ENCODE assay signal across 26 cellular contexts in genomic region chr11:24723231-24723630, GRCh38.
"Had no signal": no experiment of that assay in that cellular context is flagged by ENCODE, and none has a peak within 500 bp of the region (broad histone marks: within the 10 kb centered on the region; RNA-seq: fewer than 3 reads in every experiment).

No MANE protein-coding gene starts in this region.

- H3K4me1 ChIP-seq: stomach, suprapubic skin, testis, thyroid gland, tibial artery, tibial nerve, transverse colon, upper lobe of left lung, upper lobe of right lung, uterus, vagina had no signal

- DNase-seq: stimulated activated CD4-positive, alpha-beta T cell treated with anti-CD3 and anti-CD28 coated beads, Interleukin-2, amount 100 ng/mL, for 48 hours; stimulated activated CD4-positive, alpha-beta T cell treated with anti-CD3 and anti-CD28 coated beads, Interleukin-4, amount 100 ng/mL, for 1 hour; stimulated activated CD4-positive, alpha-beta T cell treated with anti-CD3 and anti-CD28 coated beads, Interleukin-4, amount 100 ng/mL, for 24 hours; stimulated activated CD4-positive, alpha-beta T cell treated with anti-CD3 and anti-CD28 coated beads, Interleukin-4, amount 100 ng/mL, for 4 hours; stimulated activated CD8-positive, alpha-beta memory T cell treated with anti-CD3 and anti-CD28 coated beads, Interleukin-4, amount 100 ng/mL, for 48 hours; stimulated activated naive B cell treated with anti-CD40 and anti-IgM and Interleukin-4, amounts not matched to agents 10 μg/mL and 1 μg/mL and 100 μg/mL, for 72 hours; stimulated activated naive CD4-positive, alpha-beta T cell; stimulated activated naive CD4-positive, alpha-beta T cell treated with Interleukin-2 at 50 U/mL for 16 hours; stimulated activated naive CD8-positive, alpha-beta T cell treated with anti-CD3 and anti-CD28 coated beads, Interleukin-15, amount 100 ng/mL, for 72 hours; stimulated activated naive CD8-positive, alpha-beta T cell treated with anti-CD3 and anti-CD28 coated beads, Interleukin-15, Interleukin-2, amounts not matched to agents 100 U/mL and 50 U/mL, for 24 hours; stomach; substantia nigra; testis; thyroid gland; tibial artery; transverse colon; trophoblast cell; upper lobe of left lung; upper lobe of right lung; uterus had no signal

- ATAC-seq: stimulated activated effector memory CD8-positive, alpha-beta T cell treated with anti-CD3 and anti-CD28 coated beads, Interleukin-12 subunit alpha, Interleukin-12 subunit beta, amount 100 ng/mL, for 72 hours; stimulated activated memory B cell treated with anti-CD40 and anti-IgM and Interleukin-4, amounts not matched to agents 10 μg/mL and 1 μg/mL and 100 μg/mL, for 72 hours; stimulated activated naive B cell treated with anti-CD40 and anti-IgM and Interleukin-4, amounts not matched to agents 10 μg/mL and 1 μg/mL and 100 μg/mL, for 72 hours; stimulated activated naive CD8-positive, alpha-beta T cell treated with anti-CD3 and anti-CD28 coated beads, Interleukin-15, amount 100 ng/mL, for 72 hours; stimulated activated naive CD8-positive, alpha-beta T cell treated with anti-CD3 and anti-CD28 coated beads, Interleukin-15, Interleukin-2, amounts not matched to agents 100 U/mL and 50 U/mL, for 24 hours; upper lobe of right lung had no signal

- H3K9me3 ChIP-seq: stomach, suprapubic skin, testis, thoracic aorta, thyroid gland, tibial artery, tibial nerve, transverse colon, upper lobe of left lung, upper lobe of right lung, uterus, vagina had no signal

- H3K4me3 ChIP-seq: stomach, suprapubic skin, testis, thoracic aorta, thyroid gland, tibial artery, tibial nerve, transverse colon, upper lobe of left lung, upper lobe of right lung, uterus, vagina had no signal

- H3K36me3 ChIP-seq: stomach, suprapubic skin, thoracic aorta, thyroid gland, tibial artery, tibial nerve, transverse colon, upper lobe of left lung, upper lobe of right lung, uterus, vagina had no signal

- H3K27ac ChIP-seq: stomach, suprapubic skin, testis, thoracic aorta, thyroid gland, tibial artery, tibial nerve, transverse colon, upper lobe of left lung, upper lobe of right lung, uterus, vagina had no signal

- H3K27me3 ChIP-seq: stomach, suprapubic skin, testis, thyroid gland, tibial artery, tibial nerve, transverse colon, upper lobe of left lung, upper lobe of right lung, uterus, vagina had no signal
